In genomic region chr1:164611754-164612642, GRCh38 we compare ENCODE assay signal across 8 cellular contexts. TPM values are rescaled to one million over a fixed set of nuclear protein-coding genes. Genes with fewer than 3 reads are reported as not detected.
DNase-seq lines count a peak whose midpoint lies in the region; ATAC-seq and TF ChIP-seq lines count a peak whose summit lies in the region.

No MANE protein-coding gene starts in this region.

- H3K9me3 Mint-ChIP-seq in activated T-cell treated with anti-CD3 and anti-CD28 coated beads, Interleukin-2, amount 50 U/mL, for 4 hours = peaks cover 3% of the 10 kb centered on the region

- TF ChIP-seq POLR2A in body of pancreas (IDR thresholded peaks at IDR 0.05) = peak in 2 of 3 donors; percentile 38 to 43

- H3K4me1 Mint-ChIP-seq in activated T-cell treated with anti-CD3 and anti-CD28 coated beads, Interleukin-2, amount 50 U/mL, for 4 hours (ENCODE audit: low read depth) = no peaks in the 10 kb centered on the region

- WGBS in body of pancreas, 2 donors = 39 to 48% methylated on average over 11 of the region's 11 CpGs

- H3K9me3 ChIP-seq in body of pancreas = no peaks in the 10 kb centered on the region
- no peaks in the 10 kb centered on the region for H3K9me3 ChIP-seq in left lung

- H3K4me1 ChIP-seq in body of pancreas = peaks cover 96% of the 10 kb centered on the region
- H3K4me1 ChIP-seq in left lung = peaks cover 5% of the 10 kb centered on the region in 2 donors

- no peaks in the 10 kb centered on the region for H3K27me3 ChIP-seq in body of pancreas
- no peaks in the 10 kb centered on the region for H3K27me3 ChIP-seq in left lung

- DNase-seq in AG08395 (ENCODE audit: low spot score) (peak; percentile 13), NCI-H146 (lab: John Stamatoyannopoulos, UW) (peak; percentile 95), body of pancreas (peak; percentile 81 to 92 (median 86)), left lung (no peak)
- DNase-seq in activated T-cell treated with anti-CD3 and anti-CD28 coated beads, Interleukin-2, amount 50 U/mL, for 4 hours = no peak

- intact Hi-C loops in body of pancreas (cut with DNase I) = no loop called here
- intact Hi-C loops in left lung (cut with DNase I) = no loop called here

- no peak overlapping the region for H3K4me3 Mint-ChIP-seq in activated T-cell treated with anti-CD3 and anti-CD28 coated beads, Interleukin-2, amount 50 U/mL, for 4 hours

- H3K27me3 Mint-ChIP-seq in activated T-cell treated with anti-CD3 and anti-CD28 coated beads, Interleukin-2, amount 50 U/mL, for 4 hours (ENCODE audit: low read depth) = no peaks in the 10 kb centered on the region

- ATAC-seq in body of pancreas = peak; percentile 97
- ATAC-seq in left lung = peak; percentile 60
- ATAC-seq in activated T-cell treated with anti-CD3 and anti-CD28 coated beads, Interleukin-2, amount 50 U/mL, for 4 hours = no peak
- ATAC-seq in HG03045 (IDR thresholded peaks at IDR 0.05; ENCODE audit: unreplicated experiment) = no peak
- no peak for ATAC-seq in HG03097 (IDR thresholded peaks at IDR 0.05; ENCODE audit: low FRiP score, unreplicated experiment)
- no peak for ATAC-seq in GM21526 (IDR thresholded peaks at IDR 0.05; ENCODE audit: low FRiP score, unreplicated experiment)

- H3K27ac ChIP-seq in body of pancreas (peak overlapping the region; percentile 89 to 95 (median 92)), left lung (no peak overlapping the region)

- H3K36me3 Mint-ChIP-seq in activated T-cell treated with anti-CD3 and anti-CD28 coated beads, Interleukin-2, amount 50 U/mL, for 4 hours (ENCODE audit: insufficient read depth) = no peaks in the 10 kb centered on the region

- H3K36me3 ChIP-seq in body of pancreas (replicated peaks in 1 of 2; ENCODE audit: insufficient read depth in 1 of 2, low read depth in 2 of 2) (no peaks in the 10 kb centered on the region), left lung (no peaks in the 10 kb centered on the region)

- H3K4me3 ChIP-seq in body of pancreas = no peak overlapping the region
- H3K4me3 ChIP-seq in left lung = no peak overlapping the region

- no peak for TF ChIP-seq CTCF in body of pancreas (IDR thresholded peaks at IDR 0.05)
- TF ChIP-seq CTCF in left lung (IDR thresholded peaks at IDR 0.05) = no peak

RNA-seq across cellular contexts. Expression of gene PBX1, which starts 53.0 kb away (rescaled TPM):
- total RNA-seq in body of pancreas (100 to 1,000 TPM in 1 of 2 donors, 10 to 100 TPM in 1; 83.1 to 111 TPM), left lung (10 to 100 TPM; 44.5 to 50.6 TPM)
- under 1 TPM; 0.41 to 0.48 (median 0.47) TPM for total RNA-seq in activated T-cell treated with anti-CD3 and anti-CD28 coated beads, Interleukin-2, amount 50 U/mL, for 4 hours

Comparison
In these comparisons a context has a peak if more than half of its experiments do, and no peak if none do; other contexts are left out.
1. DNase-seq: peak in AG08395 (single experiment), NCI-H146 (single experiment) and body of pancreas (4 of 4); none in left lung (0 of 2) and activated T-cell treated with anti-CD3 and anti-CD28 coated beads, Interleukin-2, amount 50 U/mL, for 4 hours (single experiment).
2. ATAC-seq: peak in body of pancreas (single experiment) and left lung (single experiment); none in activated T-cell treated with anti-CD3 and anti-CD28 coated beads, Interleukin-2, amount 50 U/mL, for 4 hours (0 of 2), HG03045 (single experiment), HG03097 (single experiment) and GM21526 (single experiment).
3. H3K27ac ChIP-seq: peak in body of pancreas (4 of 4); none in left lung (0 of 2).
4. RNA of gene PBX1, which starts 53.0 kb away (total RNA-seq): 83.1 to 111 TPM in body of pancreas and 44.5 to 50.6 TPM in left lung; 0.41 to 0.48 TPM in activated T-cell treated with anti-CD3 and anti-CD28 coated beads, Interleukin-2, amount 50 U/mL, for 4 hours; every median in the first group is over 10 times any median in the second.